ENCODE assay signal across 18 cellular contexts in the genomic region with DNA sequence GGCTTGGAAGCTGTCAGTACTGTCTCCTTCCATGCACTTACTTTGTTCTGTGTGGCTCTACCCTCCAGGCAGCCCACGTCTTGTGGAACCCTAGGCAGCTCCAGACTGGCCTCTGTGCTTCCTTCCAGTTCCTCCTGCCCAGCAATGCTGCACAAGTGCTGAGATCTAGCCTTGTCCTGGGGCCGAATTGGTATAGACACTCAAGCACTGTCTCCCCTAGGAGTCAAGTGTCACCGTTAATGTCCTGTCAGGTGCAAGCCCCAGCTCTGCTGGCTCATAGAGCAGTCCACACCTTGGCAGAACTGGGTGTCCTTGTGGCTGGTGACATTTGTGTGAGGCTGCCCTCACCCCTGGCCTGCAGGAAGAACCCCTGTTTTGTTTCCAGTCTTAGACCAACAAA.
"Had no signal": no experiment of that assay in that cellular context is flagged by ENCODE, and none has a peak within 500 bp of the region (broad histone marks: within the 10 kb centered on the region; RNA-seq: fewer than 3 reads in every experiment).

No MANE protein-coding gene starts in this region.

- H3K9me3 ChIP-seq: esophagus muscularis mucosa, neutrophil, transverse colon had no signal

- H3K4me3 ChIP-seq: esophagus muscularis mucosa, transverse colon had no signal

- H3K27me3 ChIP-seq: esophagus muscularis mucosa, neutrophil, transverse colon had no signal

- H3K4me3 Mint-ChIP-seq: activated CD4-positive, alpha-beta memory T cell treated with anti-CD3 and anti-CD28 coated beads, Interleukin-2, amount 10 ng/mL, durations not matched to agents 7 days and 5 days; activated CD4-positive, alpha-beta T cell treated with anti-CD3 and anti-CD28 coated beads for 36 hours; naive thymus-derived CD8-positive, alpha-beta T cell; WTC11 had no signal

- H3K9me3 Mint-ChIP-seq: activated CD4-positive, alpha-beta memory T cell treated with anti-CD3 and anti-CD28 coated beads, Interleukin-2, amount 10 ng/mL, durations not matched to agents 7 days and 5 days; WTC11 had no signal

- FAIRE-seq: endothelial cell of umbilical vein, TTC549 had no signal

- ATAC-seq: activated CD4-positive, alpha-beta T cell treated with anti-CD3 and anti-CD28 coated beads for 36 hours; naive thymus-derived CD8-positive, alpha-beta T cell had no signal

- H3K27ac ChIP-seq: neutrophil had no signal

- DNase-seq: activated CD4-positive, alpha-beta memory T cell treated with anti-CD3 and anti-CD28 coated beads, Interleukin-2, amount 10 ng/mL, durations not matched to agents 7 days and 5 days; activated CD4-positive, alpha-beta T cell treated with anti-CD3 and anti-CD28 coated beads for 36 hours; activated effector memory CD4-positive, alpha-beta T cell treated with anti-CD3 and anti-CD28 coated beads, Interleukin-2, amount 50 U/mL, for 16 hours; activated naive CD4-positive, alpha-beta T cell treated with anti-CD3 and anti-CD28 coated beads, Interleukin-2, amount 50 U/mL, for 16 hours; activated T-cell treated with anti-CD3 and anti-CD28 coated beads, Interleukin-2, amount 50 U/mL, for 48 hours; effector CD8-positive, alpha-beta T cell; mesendoderm; naive thymus-derived CD8-positive, alpha-beta T cell; retina; stimulated activated CD8-positive, alpha-beta memory T cell treated with anti-CD3 and anti-CD28 coated beads, Interleukin-4, amount 100 ng/mL, for 48 hours; stimulated activated naive CD4-positive, alpha-beta T cell; SW 1271 had no signal

- H3K27ac Mint-ChIP-seq: activated CD4-positive, alpha-beta memory T cell treated with anti-CD3 and anti-CD28 coated beads, Interleukin-2, amount 10 ng/mL, durations not matched to agents 7 days and 5 days; activated CD4-positive, alpha-beta T cell treated with anti-CD3 and anti-CD28 coated beads for 36 hours; WTC11 had no signal

- H3K36me3 Mint-ChIP-seq: WTC11 had no signal

- H3K36me3 ChIP-seq: neutrophil, transverse colon had no signal

- H3K27me3 Mint-ChIP-seq: activated CD4-positive, alpha-beta memory T cell treated with anti-CD3 and anti-CD28 coated beads, Interleukin-2, amount 10 ng/mL, durations not matched to agents 7 days and 5 days; activated CD4-positive, alpha-beta T cell treated with anti-CD3 and anti-CD28 coated beads for 36 hours; naive thymus-derived CD8-positive, alpha-beta T cell had no signal

- H3K4me1 Mint-ChIP-seq: activated CD4-positive, alpha-beta memory T cell treated with anti-CD3 and anti-CD28 coated beads, Interleukin-2, amount 10 ng/mL, durations not matched to agents 7 days and 5 days; activated CD4-positive, alpha-beta T cell treated with anti-CD3 and anti-CD28 coated beads for 36 hours had no signal
